In the genomic region with DNA sequence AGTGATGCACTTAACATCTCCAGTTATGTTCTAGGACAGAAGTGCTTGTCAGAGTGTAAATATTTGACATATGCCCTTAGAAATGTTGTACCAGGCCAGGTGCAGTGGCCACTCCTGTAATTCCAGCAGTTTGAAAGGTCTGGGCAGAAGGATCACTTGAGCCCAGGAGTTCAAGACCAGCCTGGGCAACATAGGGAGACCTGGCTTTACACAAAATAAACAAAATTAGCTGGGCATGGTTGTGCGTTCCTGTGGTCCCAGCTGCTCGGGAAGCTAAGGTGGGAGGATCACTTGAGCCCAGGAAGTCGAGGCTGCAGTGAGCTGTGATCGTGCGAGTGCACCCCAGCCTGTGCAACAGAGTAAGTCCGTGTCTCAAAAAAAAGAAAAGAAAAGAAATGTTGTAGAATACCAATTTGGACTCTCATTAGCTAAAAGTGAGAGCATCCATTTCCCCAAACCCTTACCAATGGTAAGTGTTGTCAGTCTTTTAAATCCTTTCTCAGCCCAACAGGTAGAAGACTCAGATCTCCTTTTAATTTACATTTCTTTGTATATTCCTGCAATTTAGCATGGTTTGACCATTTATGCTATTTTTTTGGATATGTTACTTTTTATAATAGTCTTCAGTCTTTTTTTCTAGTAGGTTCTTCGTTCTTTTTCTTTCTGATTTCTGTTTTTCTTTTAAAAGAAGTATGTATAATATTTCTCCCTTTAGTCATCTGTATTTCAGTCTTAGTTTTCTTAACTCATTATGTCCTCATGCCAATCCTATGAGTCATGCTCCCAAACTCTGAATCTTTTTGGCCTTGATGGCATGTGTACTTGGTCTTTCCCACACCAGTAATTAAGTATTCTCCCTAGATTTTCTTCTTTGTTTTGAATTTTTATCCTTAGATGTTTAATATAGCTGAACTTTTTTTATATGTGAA, we compare ENCODE assay signal across 11 cellular contexts.
A peak's percentile ranks its signal among the peaks of the same experiment; 100 is the strongest.
DNase-seq lines count a peak whose midpoint lies in the region; ATAC-seq and TF ChIP-seq lines count a peak whose summit lies in the region.
"Had no signal": no experiment of that assay in that cellular context is flagged by ENCODE, and none has a peak within 500 bp of the region (broad histone marks: within the 10 kb centered on the region; RNA-seq: fewer than 3 reads in every experiment).

No MANE protein-coding gene starts in this region.

- H3K27ac ChIP-seq in right atrium auricular region, result peak overlapping the region; percentile 32 to 64
- peak overlapping the region; percentile 76 to 78 for H3K27ac ChIP-seq in thoracic aorta
- H3K27ac ChIP-seq: 22Rv1 had no signal

- peaks cover 32% of the 10 kb centered on the region for H3K36me3 Mint-ChIP-seq in activated T-helper 17 cell treated with anti-CD3 and anti-CD28 coated beads, Interleukin-2, amount 50 U/mL, for 72 hours (ENCODE audit: low read depth)
- peaks cover 8% of the 10 kb centered on the region for H3K36me3 Mint-ChIP-seq in activated T-helper 2 cell treated with anti-CD3 and anti-CD28 coated beads, Interferon-gamma antibody, Interleukin-2, Interleukin-4, amounts not matched to agents 10 μg/mL and 5 μg/mL and 100 μg/mL, durations not matched to agents 14 hours and 24 hours and 36 hours (ENCODE audit: low read depth)

- no peak overlapping the region for H3K4me3 Mint-ChIP-seq in activated T-helper 17 cell treated with anti-CD3 and anti-CD28 coated beads, Interleukin-2, amount 50 U/mL, for 72 hours
- H3K4me3 Mint-ChIP-seq in activated T-helper 2 cell treated with anti-CD3 and anti-CD28 coated beads, Interferon-gamma antibody, Interleukin-2, Interleukin-4, amounts not matched to agents 10 μg/mL and 5 μg/mL and 100 μg/mL, durations not matched to agents 14 hours and 24 hours and 36 hours (ENCODE audit: low read depth), result no peak overlapping the region

- ATAC-seq in activated T-helper 17 cell treated with anti-CD3 and anti-CD28 coated beads, Interleukin-2, amount 50 U/mL, for 72 hours (replicated peaks), result peak; percentile 77
- peak; percentile 81 for ATAC-seq in thoracic aorta (ENCODE audit: insufficient number of reproducible peaks, low FRiP score, low read depth)
- no peak for ATAC-seq in GM21529 (IDR thresholded peaks at IDR 0.05; ENCODE audit: unreplicated experiment)
- no peak for ATAC-seq in HG02885 (IDR thresholded peaks at IDR 0.05; ENCODE audit: poor library complexity, unreplicated experiment)
- ATAC-seq: gastrocnemius medialis had no signal

- TF ChIP-seq CTCF in right atrium auricular region (IDR thresholded peaks at IDR 0.05) (no peak), thoracic aorta (IDR thresholded peaks at IDR 0.05) (no peak)

- H3K4me3 ChIP-seq in right atrium auricular region (no peak overlapping the region), thoracic aorta (peak overlapping the region; percentile 54)
- H3K4me3 ChIP-seq: gastrocnemius medialis had no signal

- DNase-seq in DMS 273 (lab: John Stamatoyannopoulos, UW; ENCODE audit: unreplicated experiment) (peak; percentile 16), DMS 273 treated with DMSO at 0.1 percent for 48 hours (lab: John Stamatoyannopoulos, UW) (no peak), right atrium auricular region (ENCODE audit: low spot score) (no peak), thoracic aorta (ENCODE audit: low spot score) (no peak)
- DNase-seq in activated T-helper 2 cell treated with anti-CD3 and anti-CD28 coated beads, Interferon-gamma antibody, Interleukin-2, Interleukin-4, amounts not matched to agents 10 μg/mL and 5 μg/mL and 100 μg/mL, durations not matched to agents 14 hours and 24 hours and 36 hours (ENCODE audit: low spot score), result no peak
- DNase-seq: activated CD4-positive, alpha-beta T cell treated with anti-CD3 and anti-CD28 coated beads for 1 hour; gastrocnemius medialis had no signal

- no peaks in the 10 kb centered on the region for H3K27me3 Mint-ChIP-seq in activated T-helper 17 cell treated with anti-CD3 and anti-CD28 coated beads, Interleukin-2, amount 50 U/mL, for 72 hours
- no peaks in the 10 kb centered on the region for H3K27me3 Mint-ChIP-seq in activated T-helper 2 cell treated with anti-CD3 and anti-CD28 coated beads, Interferon-gamma antibody, Interleukin-2, Interleukin-4, amounts not matched to agents 10 μg/mL and 5 μg/mL and 100 μg/mL, durations not matched to agents 14 hours and 24 hours and 36 hours (ENCODE audit: low read depth)

- H3K27me3 ChIP-seq in right atrium auricular region, result no peaks in the 10 kb centered on the region
- no peaks in the 10 kb centered on the region for H3K27me3 ChIP-seq in thoracic aorta (replicated peaks; ENCODE audit: insufficient read depth)
- H3K27me3 ChIP-seq: gastrocnemius medialis had no signal

- H3K27ac Mint-ChIP-seq in activated T-helper 17 cell treated with anti-CD3 and anti-CD28 coated beads, Interleukin-2, amount 50 U/mL, for 72 hours, result peak overlapping the region; percentile 27
- no peak overlapping the region for H3K27ac Mint-ChIP-seq in activated T-helper 2 cell treated with anti-CD3 and anti-CD28 coated beads, Interferon-gamma antibody, Interleukin-2, Interleukin-4, amounts not matched to agents 10 μg/mL and 5 μg/mL and 100 μg/mL, durations not matched to agents 14 hours and 24 hours and 36 hours

- no peaks in the 10 kb centered on the region for H3K9me3 ChIP-seq in right atrium auricular region
- H3K9me3 ChIP-seq in thoracic aorta, result no peaks in the 10 kb centered on the region
- H3K9me3 ChIP-seq: gastrocnemius medialis had no signal

- intact Hi-C loops in activated T-helper 2 cell treated with anti-CD3 and anti-CD28 coated beads, Interferon-gamma antibody, Interleukin-2, Interleukin-4, amounts not matched to agents 10 μg/mL and 5 μg/mL and 100 μg/mL, durations not matched to agents 14 hours and 24 hours and 36 hours (cut with micrococcal nuclease), result no loop called here

- H3K4me1 ChIP-seq in right atrium auricular region, result peaks cover 0 to 15% of the 10 kb centered on the region in 2 donors
- H3K4me1 ChIP-seq in thoracic aorta (ENCODE audit: control insufficient read depth in 1 of 2, low read depth in 2 of 2), result peaks cover 12 to 52% of the 10 kb centered on the region in 2 donors

- no peaks in the 10 kb centered on the region for H3K9me3 Mint-ChIP-seq in activated T-helper 17 cell treated with anti-CD3 and anti-CD28 coated beads, Interleukin-2, amount 50 U/mL, for 72 hours
- no peaks in the 10 kb centered on the region for H3K9me3 Mint-ChIP-seq in activated T-helper 2 cell treated with anti-CD3 and anti-CD28 coated beads, Interferon-gamma antibody, Interleukin-2, Interleukin-4, amounts not matched to agents 10 μg/mL and 5 μg/mL and 100 μg/mL, durations not matched to agents 14 hours and 24 hours and 36 hours

- H3K4me1 Mint-ChIP-seq in activated T-helper 17 cell treated with anti-CD3 and anti-CD28 coated beads, Interleukin-2, amount 50 U/mL, for 72 hours, result peaks cover 27% of the 10 kb centered on the region
- H3K4me1 Mint-ChIP-seq in activated T-helper 2 cell treated with anti-CD3 and anti-CD28 coated beads, Interferon-gamma antibody, Interleukin-2, Interleukin-4, amounts not matched to agents 10 μg/mL and 5 μg/mL and 100 μg/mL, durations not matched to agents 14 hours and 24 hours and 36 hours (ENCODE audit: low read depth), result peaks cover 7% of the 10 kb centered on the region

- H3K36me3 ChIP-seq in right atrium auricular region (no peaks in the 10 kb centered on the region), thoracic aorta (no peaks in the 10 kb centered on the region)
- H3K36me3 ChIP-seq: gastrocnemius medialis had no signal

Comparison
In these comparisons a context has a peak if more than half of its experiments do, and no peak if none do; other contexts are left out.
1. ATAC-seq: peak in activated T-helper 17 cell treated with anti-CD3 and anti-CD28 coated beads, Interleukin-2, amount 50 U/mL, for 72 hours (single experiment) and thoracic aorta (single experiment); none in GM21529 (single experiment) and HG02885 (single experiment).